ENCODE assay signal across 29 cellular contexts in the genomic region with DNA sequence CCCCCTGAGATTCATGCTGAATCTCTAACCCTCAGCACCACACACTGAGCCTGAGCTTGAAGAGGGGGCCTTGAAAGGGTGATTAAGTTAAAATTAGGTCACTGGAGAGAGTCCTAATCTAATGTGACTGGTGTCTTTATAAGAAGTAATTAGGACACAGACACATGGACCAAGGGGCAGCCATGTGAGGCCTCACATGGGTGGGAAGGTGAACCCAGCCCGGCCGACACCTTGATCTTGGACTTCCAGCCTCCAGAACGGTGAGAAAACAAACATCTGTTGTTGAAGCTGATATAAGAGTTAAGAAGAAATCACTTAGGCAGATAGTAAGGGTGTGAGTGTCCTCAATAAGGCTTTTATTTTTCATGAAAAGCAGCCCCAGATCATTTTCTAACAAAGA.
"Had no signal": no experiment of that assay in that cellular context is flagged by ENCODE, and none has a peak within 500 bp of the region (broad histone marks: within the 10 kb centered on the region; RNA-seq: fewer than 3 reads in every experiment).

No MANE protein-coding gene starts in this region.

- H3K4me3 ChIP-seq: ascending aorta, breast epithelium, cardiac muscle cell, colonic mucosa, esophagus squamous epithelium, gastroesophageal sphincter had no signal

- H3K36me3 ChIP-seq: ascending aorta, breast epithelium, cardiac muscle cell, colonic mucosa, esophagus squamous epithelium, gastroesophageal sphincter, WERI-Rb-1 had no signal

- H3K27ac ChIP-seq: ascending aorta, breast epithelium, cardiac muscle cell, colonic mucosa, epithelial cell of prostate, esophagus squamous epithelium, gastroesophageal sphincter, WERI-Rb-1 had no signal

- H3K4me1 ChIP-seq: ascending aorta, breast epithelium, colonic mucosa, esophagus squamous epithelium had no signal

- DNase-seq: activated B cell treated with CpG ODN at 0.5 μM for 24 hours; activated CD4-positive, alpha-beta T cell treated with anti-CD3 and anti-CD28 coated beads for 48 hours; activated CD4-positive, alpha-beta T cell treated with anti-CD3 and anti-CD28 coated beads, Interleukin-2, amount 50 U/mL, for 1 hour; activated CD4-positive, alpha-beta T cell treated with anti-CD3 and anti-CD28 coated beads, Interleukin-2, amount 50 U/mL, for 48 hours; activated CD8-positive, alpha-beta memory T cell treated with anti-CD3 and anti-CD28 coated beads for 24 hours; activated CD8-positive, alpha-beta T cell treated with anti-CD3 and anti-CD28 coated beads for 36 hours; activated gamma-delta T cell; activated naive CD4-positive, alpha-beta T cell; activated naive CD4-positive, alpha-beta T cell treated with anti-CD3 and anti-CD28 coated beads, Interleukin-2, amount 10 ng/mL, durations not matched to agents 7 days and 5 days; activated naive CD8-positive, alpha-beta T cell treated with anti-CD3 and anti-CD28 coated beads, Interleukin-2, amount 10 ng/mL, durations not matched to agents 7 days and 5 days; activated T-cell treated with anti-CD3 and anti-CD28 coated beads, Interleukin-2, amount 50 U/mL, for 4 hours; central memory CD4-positive, alpha-beta T cell; cerebellar nuclear complex; colonic mucosa; effector CD8-positive, alpha-beta T cell; esophagus squamous epithelium; foreskin melanocyte; T-helper 1 cell; T-helper 17 cell; T1000; WERI-Rb-1 had no signal

- ATAC-seq: activated CD4-positive, CD25-positive, alpha-beta regulatory T cell treated with anti-CD3 and anti-CD28 coated beads, Interleukin-2, amount 50 U/mL, for 24 hours; activated CD8-positive, alpha-beta T cell treated with anti-CD3 and anti-CD28 coated beads for 36 hours; activated naive CD4-positive, alpha-beta T cell treated with anti-CD3 and anti-CD28 coated beads, Interleukin-2, amount 50 U/mL, for 72 hours; activated T-cell treated with anti-CD3 and anti-CD28 coated beads, Interleukin-2, amount 50 U/mL, for 4 hours; activated T-helper 17 cell treated with anti-CD3 and anti-CD28 coated beads, Interleukin-2, amount 50 U/mL, for 72 hours; gastroesophageal sphincter; T-helper 17 cell had no signal

- H3K9me3 ChIP-seq: ascending aorta, breast epithelium, colonic mucosa, esophagus squamous epithelium, gastroesophageal sphincter had no signal
